ENCODE assay signal across 35 cellular contexts in genomic region chr2:59776726-59777008, GRCh38.
"Had no signal": no experiment of that assay in that cellular context is flagged by ENCODE, and none has a peak within 500 bp of the region (broad histone marks: within the 10 kb centered on the region; RNA-seq: fewer than 3 reads in every experiment).

No MANE protein-coding gene starts in this region.

- DNase-seq: activated B cell treated with CpG ODN at 0.5 μM for 24 hours; activated CD4-positive, alpha-beta memory T cell treated with anti-CD3 and anti-CD28 coated beads, Interleukin-2, amount 10 ng/mL, durations not matched to agents 7 days and 5 days; activated CD4-positive, alpha-beta T cell treated with anti-CD3 and anti-CD28 coated beads for 1 hour; activated CD4-positive, alpha-beta T cell treated with anti-CD3 and anti-CD28 coated beads for 36 hours; activated CD4-positive, alpha-beta T cell treated with anti-CD3 and anti-CD28 coated beads for 48 hours; activated CD4-positive, alpha-beta T cell treated with anti-CD3 and anti-CD28 coated beads, Interleukin-2, amount 10 ng/mL, durations not matched to agents 7 days and 5 days; activated CD4-positive, alpha-beta T cell treated with anti-CD3 and anti-CD28 coated beads, Interleukin-2, amount 50 U/mL, for 48 hours; activated CD8-positive, alpha-beta memory T cell treated with anti-CD3 and anti-CD28 coated beads for 24 hours; activated CD8-positive, alpha-beta memory T cell treated with anti-CD3 and anti-CD28 coated beads, Interleukin-2, amount 10 ng/mL, durations not matched to agents 7 days and 5 days; activated CD8-positive, alpha-beta memory T cell treated with anti-CD3 and anti-CD28 coated beads, Interleukin-2, amount 50 U/mL, for 48 hours; activated CD8-positive, alpha-beta T cell treated with anti-CD3 and anti-CD28 coated beads, Interleukin-2, amount 10 ng/mL, durations not matched to agents 7 days and 5 days; activated effector memory CD4-positive, alpha-beta T cell treated with Interleukin-2 at 50 U/mL for 16 hours; activated gamma-delta T cell; activated naive CD4-positive, alpha-beta T cell treated with anti-CD3 and anti-CD28 coated beads, Interleukin-2, amount 10 ng/mL, durations not matched to agents 7 days and 5 days; activated naive CD4-positive, alpha-beta T cell treated with Interleukin-2 at 50 U/mL for 16 hours; activated naive CD8-positive, alpha-beta T cell treated with anti-CD3 and anti-CD28 coated beads, Interleukin-2, amount 10 ng/mL, durations not matched to agents 7 days and 5 days; activated naive CD8-positive, alpha-beta T cell treated with anti-CD3 and anti-CD28 coated beads, Interleukin-2, amount 50 U/mL, for 24 hours; activated T-cell treated with anti-CD3 and anti-CD28 coated beads, Interleukin-2, amount 50 U/mL, for 24 hours; activated T-cell treated with anti-CD3 and anti-CD28 coated beads, Interleukin-2, amount 50 U/mL, for 48 hours; amygdala; anterior cingulate cortex; caudate nucleus; cerebellar nuclear complex; T-cell; T-helper 2 cell; T-helper 9 cell had no signal

- H3K27me3 ChIP-seq: ascending aorta, cardiac muscle cell had no signal

- H3K4me3 Mint-ChIP-seq: activated B cell treated with CpG ODN at 0.5 μM for 24 hours; activated CD4-positive, alpha-beta memory T cell treated with anti-CD3 and anti-CD28 coated beads, Interleukin-2, amount 10 ng/mL, durations not matched to agents 7 days and 5 days; activated CD4-positive, alpha-beta T cell treated with anti-CD3 and anti-CD28 coated beads for 36 hours; activated CD4-positive, alpha-beta T cell treated with anti-CD3 and anti-CD28 coated beads, Interleukin-2, amount 10 ng/mL, durations not matched to agents 7 days and 5 days; activated CD8-positive, alpha-beta memory T cell treated with anti-CD3 and anti-CD28 coated beads, Interleukin-2, amount 10 ng/mL, durations not matched to agents 7 days and 5 days; activated CD8-positive, alpha-beta T cell treated with anti-CD3 and anti-CD28 coated beads, Interleukin-2, amount 10 ng/mL, durations not matched to agents 7 days and 5 days; activated naive CD4-positive, alpha-beta T cell treated with anti-CD3 and anti-CD28 coated beads, Interleukin-2, amount 10 ng/mL, durations not matched to agents 7 days and 5 days; activated naive CD4-positive, alpha-beta T cell treated with anti-CD3 and anti-CD28 coated beads, Interleukin-2, amount 50 U/mL, for 24 hours; activated naive CD8-positive, alpha-beta T cell; activated naive CD8-positive, alpha-beta T cell treated with anti-CD3 and anti-CD28 coated beads, Interleukin-2, amount 10 ng/mL, durations not matched to agents 7 days and 5 days; activated naive CD8-positive, alpha-beta T cell treated with anti-CD3 and anti-CD28 coated beads, Interleukin-2, amount 50 U/mL, for 24 hours; activated T-cell treated with anti-CD3 and anti-CD28 coated beads, Interleukin-2, amount 50 U/mL, for 24 hours; brain; central memory CD8-positive, alpha-beta T cell; T-cell; T-helper 2 cell treated with Interferon-gamma antibody and Interleukin-4, amounts not matched to agents 5 μg/mL and 100 μg/mL, for 36 hours had no signal

- H3K9me3 ChIP-seq: ascending aorta had no signal

- H3K4me1 ChIP-seq: ascending aorta had no signal

- H3K36me3 Mint-ChIP-seq: activated CD8-positive, alpha-beta memory T cell treated with anti-CD3 and anti-CD28 coated beads, Interleukin-2, amount 10 ng/mL, durations not matched to agents 7 days and 5 days; activated naive CD4-positive, alpha-beta T cell treated with anti-CD3 and anti-CD28 coated beads, Interleukin-2, amount 10 ng/mL, durations not matched to agents 7 days and 5 days; activated naive CD4-positive, alpha-beta T cell treated with anti-CD3 and anti-CD28 coated beads, Interleukin-2, amount 50 U/mL, for 24 hours; activated naive CD8-positive, alpha-beta T cell treated with anti-CD3 and anti-CD28 coated beads, Interleukin-2, amount 10 ng/mL, durations not matched to agents 7 days and 5 days; brain; T-cell had no signal

- H3K27me3 Mint-ChIP-seq: activated B cell treated with CpG ODN at 0.5 μM for 24 hours; activated CD4-positive, alpha-beta memory T cell treated with anti-CD3 and anti-CD28 coated beads, Interleukin-2, amount 10 ng/mL, durations not matched to agents 7 days and 5 days; activated CD4-positive, alpha-beta T cell treated with anti-CD3 and anti-CD28 coated beads for 36 hours; activated CD4-positive, alpha-beta T cell treated with anti-CD3 and anti-CD28 coated beads, Interleukin-2, amount 10 ng/mL, durations not matched to agents 7 days and 5 days; activated CD8-positive, alpha-beta memory T cell treated with anti-CD3 and anti-CD28 coated beads, Interleukin-2, amount 10 ng/mL, durations not matched to agents 7 days and 5 days; activated naive CD4-positive, alpha-beta T cell treated with anti-CD3 and anti-CD28 coated beads, Interleukin-2, amount 10 ng/mL, durations not matched to agents 7 days and 5 days; activated naive CD4-positive, alpha-beta T cell treated with anti-CD3 and anti-CD28 coated beads, Interleukin-2, amount 50 U/mL, for 24 hours; activated naive CD8-positive, alpha-beta T cell; activated naive CD8-positive, alpha-beta T cell treated with anti-CD3 and anti-CD28 coated beads, Interleukin-2, amount 10 ng/mL, durations not matched to agents 7 days and 5 days; activated T-cell treated with anti-CD3 and anti-CD28 coated beads, Interleukin-2, amount 50 U/mL, for 24 hours; central memory CD8-positive, alpha-beta T cell had no signal

- H3K4me3 ChIP-seq: ascending aorta, cardiac muscle cell had no signal

- H3K27ac ChIP-seq: ascending aorta, cardiac muscle cell, VCaP had no signal

- H3K27ac Mint-ChIP-seq: activated B cell treated with CpG ODN at 0.5 μM for 24 hours; activated CD4-positive, alpha-beta memory T cell treated with anti-CD3 and anti-CD28 coated beads, Interleukin-2, amount 10 ng/mL, durations not matched to agents 7 days and 5 days; activated CD4-positive, alpha-beta T cell treated with anti-CD3 and anti-CD28 coated beads for 36 hours; activated CD4-positive, alpha-beta T cell treated with anti-CD3 and anti-CD28 coated beads, Interleukin-2, amount 10 ng/mL, durations not matched to agents 7 days and 5 days; activated CD8-positive, alpha-beta memory T cell treated with anti-CD3 and anti-CD28 coated beads, Interleukin-2, amount 10 ng/mL, durations not matched to agents 7 days and 5 days; activated CD8-positive, alpha-beta T cell treated with anti-CD3 and anti-CD28 coated beads, Interleukin-2, amount 10 ng/mL, durations not matched to agents 7 days and 5 days; activated naive CD4-positive, alpha-beta T cell treated with anti-CD3 and anti-CD28 coated beads, Interleukin-2, amount 10 ng/mL, durations not matched to agents 7 days and 5 days; activated naive CD4-positive, alpha-beta T cell treated with anti-CD3 and anti-CD28 coated beads, Interleukin-2, amount 50 U/mL, for 24 hours; activated naive CD8-positive, alpha-beta T cell; activated naive CD8-positive, alpha-beta T cell treated with anti-CD3 and anti-CD28 coated beads, Interleukin-2, amount 10 ng/mL, durations not matched to agents 7 days and 5 days; activated naive CD8-positive, alpha-beta T cell treated with anti-CD3 and anti-CD28 coated beads, Interleukin-2, amount 50 U/mL, for 24 hours; activated T-cell treated with anti-CD3 and anti-CD28 coated beads, Interleukin-2, amount 50 U/mL, for 24 hours; activated T-helper 2 cell treated with anti-CD3 and anti-CD28 coated beads, Interferon-gamma antibody, Interleukin-2, Interleukin-4, amounts not matched to agents 10 μg/mL and 5 μg/mL and 100 μg/mL, durations not matched to agents 14 hours and 24 hours and 36 hours; brain; T-cell; T-helper 2 cell treated with Interferon-gamma antibody and Interleukin-4, amounts not matched to agents 5 μg/mL and 100 μg/mL, for 36 hours had no signal

- H3K4me1 Mint-ChIP-seq: activated B cell treated with CpG ODN at 0.5 μM for 24 hours; activated CD4-positive, alpha-beta memory T cell treated with anti-CD3 and anti-CD28 coated beads, Interleukin-2, amount 10 ng/mL, durations not matched to agents 7 days and 5 days; activated CD4-positive, alpha-beta T cell treated with anti-CD3 and anti-CD28 coated beads for 36 hours; activated CD4-positive, alpha-beta T cell treated with anti-CD3 and anti-CD28 coated beads, Interleukin-2, amount 10 ng/mL, durations not matched to agents 7 days and 5 days; activated CD8-positive, alpha-beta memory T cell treated with anti-CD3 and anti-CD28 coated beads, Interleukin-2, amount 10 ng/mL, durations not matched to agents 7 days and 5 days; activated naive CD4-positive, alpha-beta T cell treated with anti-CD3 and anti-CD28 coated beads, Interleukin-2, amount 10 ng/mL, durations not matched to agents 7 days and 5 days; activated naive CD4-positive, alpha-beta T cell treated with anti-CD3 and anti-CD28 coated beads, Interleukin-2, amount 50 U/mL, for 24 hours; activated naive CD8-positive, alpha-beta T cell treated with anti-CD3 and anti-CD28 coated beads, Interleukin-2, amount 10 ng/mL, durations not matched to agents 7 days and 5 days; activated naive CD8-positive, alpha-beta T cell treated with anti-CD3 and anti-CD28 coated beads, Interleukin-2, amount 50 U/mL, for 24 hours; central memory CD8-positive, alpha-beta T cell; T-cell had no signal

- ATAC-seq: activated CD4-positive, alpha-beta T cell treated with anti-CD3 and anti-CD28 coated beads for 36 hours; activated CD8-positive, alpha-beta memory T cell treated with anti-CD3 and anti-CD28 coated beads, Interleukin-2, amount 10 ng/mL, durations not matched to agents 7 days and 5 days; activated CD8-positive, alpha-beta T cell treated with anti-CD3 and anti-CD28 coated beads, Interleukin-2, amount 10 ng/mL, durations not matched to agents 7 days and 5 days; activated naive CD8-positive, alpha-beta T cell treated with anti-CD3 and anti-CD28 coated beads, Interleukin-2, amount 50 U/mL, for 24 hours; T-cell had no signal

- H3K36me3 ChIP-seq: ascending aorta, cardiac muscle cell had no signal
